ENCODE assay signal across 1 cellular context in the genomic region with DNA sequence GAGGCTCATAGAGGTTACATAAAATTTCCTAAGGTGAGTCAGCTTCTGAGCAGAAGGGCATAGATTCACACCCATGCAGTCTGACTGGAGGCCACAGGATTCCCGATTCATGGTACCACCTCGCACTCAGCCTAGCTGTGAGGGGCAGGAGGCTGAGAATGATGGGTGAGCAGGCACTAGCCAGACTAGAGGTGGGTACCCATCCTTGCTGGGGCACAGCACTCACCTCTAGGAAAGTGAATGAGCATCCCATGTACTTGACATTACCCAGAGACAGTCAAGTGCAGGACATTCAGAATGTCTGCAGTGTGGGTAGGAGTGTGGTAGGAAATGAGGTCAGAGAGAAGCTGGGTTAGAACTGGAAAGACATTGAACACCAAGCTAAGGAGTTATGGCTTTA.
TF ChIP-seq lines count a peak whose summit lies in the region.

No MANE protein-coding gene starts in this region.

TF ChIP-seq in H1, 55 proteins besides CTCF, POLR2A, EP300 and RAD21:
- TF ChIP-seq GTF2F1 (IDR thresholded peaks at IDR 0.05; ENCODE audit: borderline replicate concordance, low read depth, low read length) (no peak), HDAC6 (IDR thresholded peaks at IDR 0.05; ENCODE audit: low read depth, low read length) (no peak)
- TF ChIP-seq, protein P1, sequence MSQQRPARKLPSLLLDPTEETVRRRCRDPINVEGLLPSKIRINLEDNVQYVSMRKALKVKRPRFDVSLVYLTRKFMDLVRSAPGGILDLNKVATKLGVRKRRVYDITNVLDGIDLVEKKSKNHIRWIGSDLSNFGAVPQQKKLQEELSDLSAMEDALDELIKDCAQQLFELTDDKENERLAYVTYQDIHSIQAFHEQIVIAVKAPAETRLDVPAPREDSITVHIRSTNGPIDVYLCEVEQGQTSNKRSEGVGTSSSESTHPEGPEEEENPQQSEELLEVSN (IDR thresholded peaks at IDR 0.05), result no peak
